In genomic region chr19:31625575-31625974, GRCh38 we compare ENCODE assay signal across 39 cellular contexts.
"Had no signal": no experiment of that assay in that cellular context is flagged by ENCODE, and none has a peak within 500 bp of the region (broad histone marks: within the 10 kb centered on the region; RNA-seq: fewer than 3 reads in every experiment).

No MANE protein-coding gene starts in this region.

- H3K4me3 Mint-ChIP-seq: activated naive CD4-positive, alpha-beta T cell treated with anti-CD3 and anti-CD28 coated beads for 36 hours; activated naive CD4-positive, alpha-beta T cell treated with anti-CD3 and anti-CD28 coated beads, Interleukin-2, amount 10 ng/mL, durations not matched to agents 7 days and 5 days; activated naive CD4-positive, alpha-beta T cell treated with anti-CD3 and anti-CD28 coated beads, Interleukin-2, amount 50 U/mL, for 24 hours; activated naive CD8-positive, alpha-beta T cell; activated naive CD8-positive, alpha-beta T cell treated with anti-CD3 and anti-CD28 coated beads for 36 hours; activated naive CD8-positive, alpha-beta T cell treated with anti-CD3 and anti-CD28 coated beads, Interleukin-2, amount 10 ng/mL, durations not matched to agents 7 days and 5 days; activated naive CD8-positive, alpha-beta T cell treated with anti-CD3 and anti-CD28 coated beads, Interleukin-2, amount 50 U/mL, for 24 hours; activated T-cell treated with anti-CD3 and anti-CD28 coated beads, Interleukin-2, amount 50 U/mL, for 24 hours; activated T-cell treated with anti-CD3 and anti-CD28 coated beads, Interleukin-2, amount 50 U/mL, for 4 hours; activated T-cell treated with anti-CD3 and anti-CD28 coated beads, Interleukin-2, amount 50 U/mL, for 72 hours; activated T-helper 1 cell treated with anti-CD3 and anti-CD28 coated beads, Interleukin-12 subunit alpha, Interleukin-12 subunit beta, Interleukin-2, Interleukin-4 antibody, amounts not matched to agents 30 ng/mL and 10 ng/mL and 1 ng/mL, durations not matched to agents 14 hours and 24 hours and 36 hours; activated T-helper 17 cell treated with anti-CD3 and anti-CD28 coated beads, Interleukin-2, amount 50 U/mL, for 72 hours; brain; central memory CD8-positive, alpha-beta T cell had no signal

- H3K4me3 ChIP-seq: adrenal gland, ascending aorta, body of pancreas, breast epithelium, cardiac muscle cell had no signal

- H3K27ac ChIP-seq: adrenal gland, ascending aorta, body of pancreas, brain microvascular endothelial cell, breast epithelium, cardiac muscle cell had no signal

- H3K9me3 Mint-ChIP-seq: activated naive CD4-positive, alpha-beta T cell treated with anti-CD3 and anti-CD28 coated beads, Interleukin-2, amount 10 ng/mL, durations not matched to agents 7 days and 5 days; activated naive CD8-positive, alpha-beta T cell treated with anti-CD3 and anti-CD28 coated beads for 36 hours; activated naive CD8-positive, alpha-beta T cell treated with anti-CD3 and anti-CD28 coated beads, Interleukin-2, amount 10 ng/mL, durations not matched to agents 7 days and 5 days; activated naive CD8-positive, alpha-beta T cell treated with anti-CD3 and anti-CD28 coated beads, Interleukin-2, amount 50 U/mL, for 24 hours; activated T-cell treated with anti-CD3 and anti-CD28 coated beads, Interleukin-2, amount 50 U/mL, for 24 hours; activated T-helper 1 cell treated with anti-CD3 and anti-CD28 coated beads, Interleukin-12 subunit alpha, Interleukin-12 subunit beta, Interleukin-2, Interleukin-4 antibody, amounts not matched to agents 30 ng/mL and 10 ng/mL and 1 ng/mL, durations not matched to agents 14 hours and 24 hours and 36 hours; activated T-helper 17 cell treated with anti-CD3 and anti-CD28 coated beads, Interleukin-2, amount 50 U/mL, for 72 hours; activated T-helper 2 cell treated with anti-CD3 and anti-CD28 coated beads, Interferon-gamma antibody, Interleukin-2, Interleukin-4, amounts not matched to agents 10 μg/mL and 5 μg/mL and 100 μg/mL, durations not matched to agents 14 hours and 24 hours and 36 hours; central memory CD8-positive, alpha-beta T cell had no signal

- ATAC-seq: activated naive CD4-positive, alpha-beta T cell treated with anti-CD3 and anti-CD28 coated beads, Interleukin-2, amount 50 U/mL, for 72 hours; activated naive CD8-positive, alpha-beta T cell treated with anti-CD3 and anti-CD28 coated beads, Interleukin-2, amount 50 U/mL, for 24 hours; activated T-cell treated with anti-CD3 and anti-CD28 coated beads, Interleukin-2, amount 50 U/mL, for 4 hours; activated T-cell treated with anti-CD3 and anti-CD28 coated beads, Interleukin-2, amount 50 U/mL, for 72 hours; activated T-helper 17 cell treated with anti-CD3 and anti-CD28 coated beads, Interleukin-2, amount 50 U/mL, for 72 hours; body of pancreas had no signal

- H3K27me3 ChIP-seq: adrenal gland, ascending aorta, body of pancreas, brain microvascular endothelial cell, cardiac muscle cell had no signal

- H3K36me3 ChIP-seq: adrenal gland, ascending aorta, brain microvascular endothelial cell, breast epithelium, cardiac muscle cell had no signal

- H3K36me3 Mint-ChIP-seq: activated naive CD4-positive, alpha-beta T cell treated with anti-CD3 and anti-CD28 coated beads, Interleukin-2, amount 10 ng/mL, durations not matched to agents 7 days and 5 days; activated naive CD4-positive, alpha-beta T cell treated with anti-CD3 and anti-CD28 coated beads, Interleukin-2, amount 50 U/mL, for 24 hours; activated naive CD4-positive, alpha-beta T cell treated with anti-CD3 and anti-CD28 coated beads, Interleukin-2, amount 50 U/mL, for 72 hours; activated naive CD8-positive, alpha-beta T cell; activated naive CD8-positive, alpha-beta T cell treated with anti-CD3 and anti-CD28 coated beads for 36 hours; activated naive CD8-positive, alpha-beta T cell treated with anti-CD3 and anti-CD28 coated beads, Interleukin-2, amount 10 ng/mL, durations not matched to agents 7 days and 5 days; brain had no signal

- H3K27me3 Mint-ChIP-seq: activated naive CD4-positive, alpha-beta T cell treated with anti-CD3 and anti-CD28 coated beads, Interleukin-2, amount 10 ng/mL, durations not matched to agents 7 days and 5 days; activated naive CD8-positive, alpha-beta T cell; activated naive CD8-positive, alpha-beta T cell treated with anti-CD3 and anti-CD28 coated beads, Interleukin-2, amount 10 ng/mL, durations not matched to agents 7 days and 5 days; activated naive CD8-positive, alpha-beta T cell treated with anti-CD3 and anti-CD28 coated beads, Interleukin-2, amount 50 U/mL, for 24 hours; brain had no signal

- H3K9me3 ChIP-seq: adrenal gland, ascending aorta, body of pancreas had no signal

- DNase-seq: activated effector memory CD4-positive, alpha-beta T cell treated with Interleukin-2 at 50 U/mL for 16 hours; activated gamma-delta T cell; activated gamma-delta T cell treated with Interleukin-2 at 50 U/mL for 16 hours; activated naive CD4-positive, alpha-beta T cell; activated naive CD4-positive, alpha-beta T cell treated with anti-CD3 and anti-CD28 coated beads for 36 hours; activated naive CD4-positive, alpha-beta T cell treated with anti-CD3 and anti-CD28 coated beads, Interleukin-2, amount 10 ng/mL, durations not matched to agents 7 days and 5 days; activated naive CD4-positive, alpha-beta T cell treated with anti-CD3 and anti-CD28 coated beads, Interleukin-2, amount 50 U/mL, for 16 hours; activated naive CD4-positive, alpha-beta T cell treated with Interleukin-2 at 50 U/mL for 16 hours; activated naive CD8-positive, alpha-beta T cell treated with anti-CD3 and anti-CD28 coated beads for 36 hours; activated naive CD8-positive, alpha-beta T cell treated with anti-CD3 and anti-CD28 coated beads, Interleukin-2, amount 10 ng/mL, durations not matched to agents 7 days and 5 days; activated naive CD8-positive, alpha-beta T cell treated with anti-CD3 and anti-CD28 coated beads, Interleukin-2, amount 50 U/mL, for 24 hours; activated T-cell treated with anti-CD3 and anti-CD28 coated beads, Interleukin-2, amount 50 U/mL, for 1 hour; activated T-cell treated with anti-CD3 and anti-CD28 coated beads, Interleukin-2, amount 50 U/mL, for 24 hours; activated T-cell treated with anti-CD3 and anti-CD28 coated beads, Interleukin-2, amount 50 U/mL, for 4 hours; activated T-cell treated with anti-CD3 and anti-CD28 coated beads, Interleukin-2, amount 50 U/mL, for 48 hours; activated T-cell treated with anti-CD3 and anti-CD28 coated beads, Interleukin-2, amount 50 U/mL, for 72 hours; adrenal gland; amniotic stem cell; amygdala; anterior cingulate cortex; aorta; body of pancreas; brain microvascular endothelial cell; caudate nucleus; central memory CD4-positive, alpha-beta T cell; cerebellar nuclear complex had no signal

- FAIRE-seq: astrocyte, bronchial epithelial cell had no signal

- H3K27ac Mint-ChIP-seq: activated naive CD4-positive, alpha-beta T cell treated with anti-CD3 and anti-CD28 coated beads for 36 hours; activated naive CD4-positive, alpha-beta T cell treated with anti-CD3 and anti-CD28 coated beads, Interleukin-2, amount 10 ng/mL, durations not matched to agents 7 days and 5 days; activated naive CD4-positive, alpha-beta T cell treated with anti-CD3 and anti-CD28 coated beads, Interleukin-2, amount 50 U/mL, for 24 hours; activated naive CD8-positive, alpha-beta T cell; activated naive CD8-positive, alpha-beta T cell treated with anti-CD3 and anti-CD28 coated beads for 36 hours; activated naive CD8-positive, alpha-beta T cell treated with anti-CD3 and anti-CD28 coated beads, Interleukin-2, amount 10 ng/mL, durations not matched to agents 7 days and 5 days; activated naive CD8-positive, alpha-beta T cell treated with anti-CD3 and anti-CD28 coated beads, Interleukin-2, amount 50 U/mL, for 24 hours; activated T-cell treated with anti-CD3 and anti-CD28 coated beads, Interleukin-2, amount 50 U/mL, for 24 hours; activated T-cell treated with anti-CD3 and anti-CD28 coated beads, Interleukin-2, amount 50 U/mL, for 72 hours; activated T-helper 1 cell treated with anti-CD3 and anti-CD28 coated beads, Interleukin-12 subunit alpha, Interleukin-12 subunit beta, Interleukin-2, Interleukin-4 antibody, amounts not matched to agents 30 ng/mL and 10 ng/mL and 1 ng/mL, durations not matched to agents 14 hours and 24 hours and 36 hours; activated T-helper 17 cell treated with anti-CD3 and anti-CD28 coated beads, Interleukin-2, amount 50 U/mL, for 72 hours; activated T-helper 2 cell treated with anti-CD3 and anti-CD28 coated beads, Interferon-gamma antibody, Interleukin-2, Interleukin-4, amounts not matched to agents 10 μg/mL and 5 μg/mL and 100 μg/mL, durations not matched to agents 14 hours and 24 hours and 36 hours; brain had no signal

- H3K4me1 Mint-ChIP-seq: activated naive CD4-positive, alpha-beta T cell treated with anti-CD3 and anti-CD28 coated beads, Interleukin-2, amount 10 ng/mL, durations not matched to agents 7 days and 5 days; activated naive CD4-positive, alpha-beta T cell treated with anti-CD3 and anti-CD28 coated beads, Interleukin-2, amount 50 U/mL, for 24 hours; activated naive CD8-positive, alpha-beta T cell treated with anti-CD3 and anti-CD28 coated beads for 36 hours; activated naive CD8-positive, alpha-beta T cell treated with anti-CD3 and anti-CD28 coated beads, Interleukin-2, amount 10 ng/mL, durations not matched to agents 7 days and 5 days; activated naive CD8-positive, alpha-beta T cell treated with anti-CD3 and anti-CD28 coated beads, Interleukin-2, amount 50 U/mL, for 24 hours; activated T-helper 17 cell treated with anti-CD3 and anti-CD28 coated beads, Interleukin-2, amount 50 U/mL, for 72 hours; central memory CD8-positive, alpha-beta T cell had no signal

- H3K4me1 ChIP-seq: adrenal gland, ascending aorta, body of pancreas, breast epithelium had no signal
